In genomic region chr14:94598816-94599655, GRCh38 we compare ENCODE assay signal across 8 cellular contexts. TPM values are rescaled to one million over a fixed set of nuclear protein-coding genes. Genes with fewer than 3 reads are reported as not detected.
DNase-seq lines count a peak whose midpoint lies in the region; ATAC-seq and TF ChIP-seq lines count a peak whose summit lies in the region.

No MANE protein-coding gene starts in this region.

- no peaks in the 10 kb centered on the region for H3K9me3 ChIP-seq in stomach

- H3K4me3 ChIP-seq in astrocyte of the spinal cord (ENCODE audit: low read depth, low read length) (no peak overlapping the region), stomach (no peak overlapping the region)

- peak; percentile 84 for TF ChIP-seq EP300 in stomach (IDR thresholded peaks at IDR 0.05)

- peak overlapping the region; percentile 77 to 89 (median 84) for H3K27ac ChIP-seq in stomach

- TF ChIP-seq POLR2A in stomach (IDR thresholded peaks at IDR 0.05): no peak

- no peak for ATAC-seq in HG03520 (IDR thresholded peaks at IDR 0.05; ENCODE audit: unreplicated experiment)

- WGBS in stomach, 5 donors: 39 to 59% (median 40%) methylated on average over 10 to 11 of the region's 11 CpGs

- no peaks in the 10 kb centered on the region for H3K36me3 ChIP-seq in stomach

- TF ChIP-seq CTCF in astrocyte of the spinal cord (IDR thresholded peaks at IDR 0.05; ENCODE audit: low read depth, low read length) (peak; percentile 43), stomach (IDR thresholded peaks at IDR 0.05) (peak in 1 of 7 experiments; percentile 21)

- intact Hi-C loops in stomach (cut with DNase I; ENCODE audit: low total_unique reads): no loop called here

- DNase-seq in HS-5 (ENCODE audit: low read depth) (peak; percentile 69), astrocyte of the spinal cord (ENCODE audit: low read depth, low spot score) (peak; percentile 99), iris pigment epithelial cell (ENCODE audit: low read depth) (peak; percentile 99), stomach (peak; percentile 71)
- no peak for DNase-seq in activated CD4-positive, alpha-beta T cell treated with anti-CD3 and anti-CD28 coated beads for 48 hours
- DNase-seq in activated effector memory CD4-positive, alpha-beta T cell treated with anti-CD3 and anti-CD28 coated beads, Interleukin-2, amount 50 U/mL, for 16 hours: no peak
- no peak for DNase-seq in stimulated activated naive CD4-positive, alpha-beta T cell (lab: John Stamatoyannopoulos, UW)

- no peaks in the 10 kb centered on the region for H3K27me3 ChIP-seq in stomach

- in situ Hi-C loops in astrocyte of the spinal cord (cut with HindIII; ENCODE audit: low sequenced_read_pairs): no loop called here

- peaks cover 20 to 47% (median 36%) of the 10 kb centered on the region in 4 donors for H3K4me1 ChIP-seq in stomach

RNA-seq across cellular contexts. Expression of gene SERPINA3, which starts 13.2 kb away (rescaled TPM):
- 100 to 1,000 TPM in 1 of 5 donors, 10 to 100 TPM in 4; 15.1 to 392 (median 65.9) TPM for total RNA-seq in stomach
- 1,000 to 10,000 TPM in 1 of 3 donors, 100 to 1,000 TPM in 2; 109 to 1,820 (median 485) TPM for polyA plus RNA-seq in stomach

RNA-seq across cellular contexts. Expression of gene SERPINA5, which starts 17.8 kb away (rescaled TPM):
- total RNA-seq in stomach: 10 to 100 TPM in 1 of 5 donors, 1 to 10 TPM in 2, not detected in 2; 1.7 to 10.7 (median 3.1) TPM
- polyA plus RNA-seq in stomach: 1 to 10 TPM; 2.7 to 5.9 (median 4.6) TPM

RNA-seq across cellular contexts. Expression of gene SERPINA4, which starts 37.8 kb away (rescaled TPM):
- total RNA-seq in stomach: 10 to 100 TPM in 2 of 5 donors, 1 to 10 TPM in 1, not detected in 2; 4.9 to 27.5 (median 15.8) TPM
- 10 to 100 TPM in 2 of 3 donors, 1 to 10 TPM in 1; 4.7 to 14.8 (median 13.6) TPM for polyA plus RNA-seq in stomach

Comparison
In these comparisons a context has a peak if more than half of its experiments do, and no peak if none do; other contexts are left out.
1. DNase-seq: peak in HS-5 (single experiment), astrocyte of the spinal cord (single experiment), iris pigment epithelial cell (single experiment) and stomach (single experiment); none in activated CD4-positive, alpha-beta T cell treated with anti-CD3 and anti-CD28 coated beads for 48 hours (single experiment), activated effector memory CD4-positive, alpha-beta T cell treated with anti-CD3 and anti-CD28 coated beads, Interleukin-2, amount 50 U/mL, for 16 hours (single experiment) and stimulated activated naive CD4-positive, alpha-beta T cell (0 of 6).